In genomic region chr4:40458683-40459082, GRCh38 we compare ENCODE assay signal across 12 cellular contexts.
"Had no signal": no experiment of that assay in that cellular context is flagged by ENCODE, and none has a peak within 500 bp of the region (broad histone marks: within the 10 kb centered on the region; RNA-seq: fewer than 3 reads in every experiment).

No MANE protein-coding gene starts in this region.

- H3K27ac ChIP-seq: ascending aorta, ovary, sigmoid colon, spleen had no signal

- FAIRE-seq: frontal cortex had no signal

- ATAC-seq: activated CD4-positive, alpha-beta T cell treated with anti-CD3 and anti-CD28 coated beads for 36 hours; natural killer cell; stimulated activated naive B cell treated with anti-CD40 and anti-IgM and Interleukin-4, amounts not matched to agents 10 μg/mL and 1 μg/mL and 100 μg/mL, for 72 hours had no signal

- DNase-seq: activated CD4-positive, alpha-beta T cell treated with anti-CD3 and anti-CD28 coated beads for 36 hours; activated CD4-positive, alpha-beta T cell treated with anti-CD3 and anti-CD28 coated beads, Interleukin-2, amount 50 U/mL, for 48 hours; activated gamma-delta T cell; endodermal cell; mesendoderm; natural killer cell; ovary; sigmoid colon; spleen; stimulated activated naive B cell treated with anti-CD40 and anti-IgM and Interleukin-4, amounts not matched to agents 10 μg/mL and 1 μg/mL and 100 μg/mL, for 72 hours had no signal

- H3K4me3 ChIP-seq: ascending aorta, ovary, sigmoid colon, spleen had no signal

- H3K36me3 ChIP-seq: ascending aorta, ovary, sigmoid colon had no signal

- H3K4me1 ChIP-seq: ascending aorta, sigmoid colon had no signal

- H3K27me3 ChIP-seq: ascending aorta, ovary, sigmoid colon, spleen had no signal

- H3K9me3 ChIP-seq: ascending aorta, ovary, sigmoid colon, spleen had no signal
